ENCODE assay signal across 8 cellular contexts in genomic region chr14:81219821-81220487, GRCh38. TPM values are rescaled to one million over a fixed set of nuclear protein-coding genes. Genes with fewer than 3 reads are reported as not detected.
DNase-seq lines count a peak whose midpoint lies in the region; FAIRE-seq and TF ChIP-seq lines count a peak whose summit lies in the region.

No MANE protein-coding gene starts in this region.

- CTCF ChIA-PET in endothelial cell of umbilical vein (lab: Charles Lee) = no interaction called here

- H3K27me3 ChIP-seq in endothelial cell of umbilical vein (ENCODE audit: control insufficient read depth in 2 of 2, insufficient read depth in 2 of 2, low read length in 2 of 2) (no peaks in the 10 kb centered on the region), mucosa of rectum (ENCODE audit: control insufficient read depth in 2 of 2, insufficient read depth in 2 of 2, low read length in 2 of 2) (no peaks in the 10 kb centered on the region), suprapubic skin (no peaks in the 10 kb centered on the region)

- peak overlapping the region; percentile 84 to 99 (median 98) for H3K4me3 ChIP-seq in endothelial cell of umbilical vein (replicated peaks in 1 of 3; ENCODE audit: insufficient read depth in 1 of 3, low read depth in 1 of 3, low read length in 3 of 3)
- H3K4me3 ChIP-seq in mucosa of rectum (ENCODE audit: low read length in 2 of 2) = peak overlapping the region; percentile 88 to 91
- H3K4me3 ChIP-seq in suprapubic skin = peak overlapping the region; percentile 88

- H3K4me1 ChIP-seq in endothelial cell of umbilical vein (ENCODE audit: control insufficient read depth, extremely low read depth, insufficient read depth, low read length) (peaks cover 18% of the 10 kb centered on the region), mucosa of rectum (ENCODE audit: control insufficient read depth in 2 of 2, insufficient read depth in 2 of 2, low read length in 2 of 2) (peaks cover 2 to 14% of the 10 kb centered on the region in 2 donors), suprapubic skin (peaks cover 27% of the 10 kb centered on the region)

- intact Hi-C loops in endothelial cell of umbilical vein (cut with micrococcal nuclease) = loop anchor here (1.0 to 5.0 kb wide), 6 partner anchors 50 to 583 kb away; partner anchors contain the start of genes CEP128 and SEL1L

- no TSS peak for BruUV-seq in endothelial cell of umbilical vein (replicated peaks; lab: Mats Ljungman, UMichigan)

- peak overlapping the region; percentile 97 for H3K4me2 ChIP-seq in endothelial cell of umbilical vein (ENCODE audit: insufficient read depth, low read length)

- under 1% methylated on average over 50 of the region's 79 CpGs for WGBS in suprapubic skin

- TF ChIP-seq POLR2A in endothelial cell of umbilical vein (IDR thresholded peaks at IDR 0.05; ENCODE audit: low read depth, low read length) = no peak
- TF ChIP-seq POLR2A in suprapubic skin (IDR thresholded peaks at IDR 0.05) = no peak

- TF ChIP-seq EP300 in suprapubic skin (IDR thresholded peaks at IDR 0.05) = no peak

- TF ChIP-seq CTCF in endothelial cell of umbilical vein (IDR thresholded peaks at IDR 0.05; ENCODE audit: extremely low read depth in 1 of 2, insufficient read depth in 1 of 2, low read depth in 1 of 2, low read length in 2 of 2) = no peak
- TF ChIP-seq CTCF in suprapubic skin (IDR thresholded peaks at IDR 0.05) = no peak

- H3K36me3 ChIP-seq in endothelial cell of umbilical vein (ENCODE audit: control insufficient read depth in 2 of 2, extremely low read depth in 1 of 2, insufficient read depth in 2 of 2, low read length in 2 of 2) (peaks cover 3 to 4% of the 10 kb centered on the region in 2 experiments), mucosa of rectum (ENCODE audit: control insufficient read depth in 2 of 2, insufficient read depth in 2 of 2, low read length in 2 of 2) (peaks cover 12 to 13% of the 10 kb centered on the region in 2 donors), suprapubic skin (peaks cover 8% of the 10 kb centered on the region)

- H3K9ac ChIP-seq in endothelial cell of umbilical vein (replicated peaks; ENCODE audit: extremely low read depth, insufficient read depth, low read length) (peak overlapping the region; percentile 99), mucosa of rectum (ENCODE audit: low read depth in 1 of 2, low read length in 2 of 2) (peak overlapping the region; percentile 90 to 96)

- no peaks in the 10 kb centered on the region for H3K9me3 ChIP-seq in endothelial cell of umbilical vein (replicated peaks; ENCODE audit: control insufficient read depth, insufficient read depth, low read length)
- H3K9me3 ChIP-seq in mucosa of rectum (ENCODE audit: control insufficient read depth in 2 of 2, low read length in 2 of 2) = no peaks in the 10 kb centered on the region
- H3K9me3 ChIP-seq in suprapubic skin = no peaks in the 10 kb centered on the region

- peak overlapping the region; percentile 20 for H2AFZ ChIP-seq in endothelial cell of umbilical vein (ENCODE audit: low read depth, low read length)

- POLR2A ChIA-PET in endothelial cell of umbilical vein (lab: Charles Lee) = interaction anchor here (0.8 to 1.6 kb wide), 6 partner anchors 9 to 313 kb away, joined by 3 to 11 read pairs (median 4); partner anchors contain the start of genes CEP128 and SEL1L

- FAIRE-seq in endothelial cell of umbilical vein (lab: Jason Lieb, UNC) = no peak

- DNase-seq in NCI-H146 (lab: John Stamatoyannopoulos, UW) (peak; percentile 34), NCI-H146 treated with DMSO at 0.1 percent for 48 hours (lab: John Stamatoyannopoulos, UW; ENCODE audit: unreplicated experiment) (no peak), NCI-H2171 (lab: John Stamatoyannopoulos, UW) (peak; percentile 63), endothelial cell of umbilical vein (ENCODE audit: low read depth, low spot score) (no peak), suprapubic skin (ENCODE audit: low spot score in 2 of 2) (peak; percentile 72 to 81), medulla oblongata (ENCODE audit: extremely low spot score) (no peak)
- DNase-seq in activated CD8-positive, alpha-beta memory T cell treated with anti-CD3 and anti-CD28 coated beads, Interleukin-2, amount 50 U/mL, for 4 hours = peak; percentile 39

- peaks cover 41% of the 10 kb centered on the region for H3K79me2 ChIP-seq in endothelial cell of umbilical vein (ENCODE audit: control insufficient read depth, insufficient read depth, low read length)

- H3K9me1 ChIP-seq in endothelial cell of umbilical vein (replicated peaks; ENCODE audit: control insufficient read depth, extremely low read depth, insufficient read depth, low read length) = no peaks in the 10 kb centered on the region

- dilution Hi-C loops in endothelial cell of umbilical vein (cut with MboI; ENCODE audit: extremely low pct_ligation_motif_present, low sequenced_read_pairs) = no loop called here

- no peaks in the 10 kb centered on the region for H4K20me1 ChIP-seq in endothelial cell of umbilical vein (replicated peaks; ENCODE audit: control insufficient read depth, extremely low read depth, insufficient read depth, low read length)

- H3K27ac ChIP-seq in endothelial cell of umbilical vein (ENCODE audit: insufficient read depth, low read depth, low read length) (peak overlapping the region; percentile 96), mucosa of rectum (ENCODE audit: low read depth in 2 of 2, low read length in 2 of 2) (peak overlapping the region; percentile 100), suprapubic skin (peak overlapping the region; percentile 97)

TF ChIP-seq in endothelial cell of umbilical vein, 7 proteins besides CTCF, POLR2A, EP300 and RAD21:
- TF ChIP-seq FOS (IDR thresholded peaks at IDR 0.05; ENCODE audit: borderline replicate concordance, insufficient read depth, low read length) (no peak), EZH2 (IDR thresholded peaks at IDR 0.05; ENCODE audit: borderline replicate concordance, low read depth, low read length, severe bottlenecking) (no peak), GATA2 (IDR thresholded peaks at IDR 0.05; ENCODE audit: insufficient read depth, insufficient read length, low read depth, low read length) (no peak), MAX (IDR thresholded peaks at IDR 0.05; ENCODE audit: insufficient read depth, insufficient read length) (no peak), POLR2AphosphoS5 (IDR thresholded peaks at IDR 0.05; ENCODE audit: insufficient read depth, low read depth, low read length) (no peak), MYC (IDR thresholded peaks at IDR 0.05; ENCODE audit: low read depth, low read length) (no peak), JUN (IDR thresholded peaks at IDR 0.05; ENCODE audit: borderline replicate concordance, insufficient read depth, insufficient read length, low read depth) (no peak)

RNA-seq across cellular contexts. Expression of gene GTF2A1, which starts 0.8 kb away (rescaled TPM):
- 32.1 and 33.4 TPM in 2 replicates for total RNA-seq in endothelial cell of umbilical vein
- 11.1 and 13.3 TPM in 2 replicates for polyA plus RNA-seq in endothelial cell of umbilical vein
- 11.2 and 11.6 TPM in 2 replicates for polyA plus RNA-seq in endothelial cell of umbilical vein (2011; cell fraction: cytosol; rRNA removed)
- polyA plus RNA-seq in endothelial cell of umbilical vein (2011; cell fraction: nucleus; rRNA removed) = 8.5 and 8.6 TPM in 2 replicates
- polyA plus RNA-seq in endothelial cell of umbilical vein (2012) = 12.4 and 15.7 TPM in 2 replicates
- polyA minus RNA-seq in endothelial cell of umbilical vein = 54.5 and 63.9 TPM in 2 replicates
- polyA minus RNA-seq in endothelial cell of umbilical vein (2011; cell fraction: cytosol; rRNA and poly(A)+ RNA removed) = 32.1 TPM
- polyA minus RNA-seq in endothelial cell of umbilical vein (2011; cell fraction: nucleus; rRNA and poly(A)+ RNA removed) = 12.3 TPM in 2 replicates
- total RNA-seq in suprapubic skin = 10 to 100 TPM; 27.7 to 50.0 (median 35.6) TPM

Comparison
In these comparisons a context has a peak if more than half of its experiments do, and no peak if none do; other contexts are left out.
1. DNase-seq: peak in NCI-H146 (single experiment), NCI-H2171 (single experiment), activated CD8-positive, alpha-beta memory T cell treated with anti-CD3 and anti-CD28 coated beads, Interleukin-2, amount 50 U/mL, for 4 hours (single experiment) and suprapubic skin (2 of 2); none in NCI-H146 treated with DMSO at 0.1 percent for 48 hours (single experiment), endothelial cell of umbilical vein (single experiment) and medulla oblongata (single experiment).
2. Peak in every context shown above with its lines, with median percentiles within 50 percentile points of each other: H3K27ac ChIP-seq and H3K4me3 ChIP-seq.